Comparison of ENCODE assay signal across 10 cellular contexts in the genomic region with DNA sequence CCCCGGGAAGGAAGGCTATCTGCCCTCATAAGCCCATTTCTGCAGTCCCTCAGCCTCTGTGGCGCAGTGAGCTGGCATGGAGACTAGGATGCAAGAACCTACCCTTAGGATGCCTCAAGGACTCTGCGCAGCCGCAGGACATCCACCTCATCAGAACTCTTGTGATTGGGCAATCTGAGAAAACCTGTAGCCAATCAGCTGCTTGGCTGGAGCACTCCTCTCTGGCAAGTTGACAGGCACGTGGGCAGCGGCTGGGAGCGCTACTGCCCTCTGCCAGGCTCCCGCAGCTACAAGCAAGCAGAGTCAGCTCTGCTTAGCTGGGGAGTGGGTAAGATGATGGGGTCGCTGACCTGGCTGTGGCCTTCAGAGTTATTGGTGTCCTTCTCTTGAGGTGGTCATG. TPM values are rescaled to one million over a fixed set of nuclear protein-coding genes. Genes with fewer than 3 reads are reported as not detected.
A peak's percentile ranks its signal among the peaks of the same experiment; 100 is the strongest.
DNase-seq lines count a peak whose midpoint lies in the region; TF ChIP-seq lines count a peak whose summit lies in the region.
"Had no signal": no experiment of that assay in that cellular context is flagged by ENCODE, and none has a peak within 500 bp of the region (broad histone marks: within the 10 kb centered on the region; RNA-seq: fewer than 3 reads in every experiment).

No MANE protein-coding gene starts in this region.

- H3K27me3 Mint-ChIP-seq in activated T-cell treated with anti-CD3 and anti-CD28 coated beads, Interleukin-2, amount 50 U/mL, for 24 hours, result no peaks in the 10 kb centered on the region
- no peaks in the 10 kb centered on the region for H3K27me3 Mint-ChIP-seq in neural crest cell (ENCODE audit: low read depth)

- H3K9me3 Mint-ChIP-seq in activated T-cell treated with anti-CD3 and anti-CD28 coated beads, Interleukin-2, amount 50 U/mL, for 24 hours, result no peaks in the 10 kb centered on the region
- H3K9me3 Mint-ChIP-seq in neural crest cell, result peaks cover 2% of the 10 kb centered on the region
- H3K9me3 Mint-ChIP-seq: CD8-positive, alpha-beta T cell had no signal

- peak; percentile 19 for DNase-seq in activated T-cell treated with anti-CD3 and anti-CD28 coated beads for 24 hours (ENCODE audit: low read depth)
- DNase-seq in activated T-cell treated with anti-CD3 and anti-CD28 coated beads for 4 hours, result no peak
- peak; percentile 28 for DNase-seq in NCI-H345 treated with DMSO at 0.1 percent for 48 hours (lab: John Stamatoyannopoulos, UW; ENCODE audit: unreplicated experiment)
- peak; percentile 51 for DNase-seq in activated T-cell treated with anti-CD3 and anti-CD28 coated beads, Interleukin-2, amount 50 U/mL, for 24 hours
- DNase-seq in fibroblast of villous mesenchyme (ENCODE audit: low read depth), result peak; percentile 78
- DNase-seq in neural crest cell (ENCODE audit: low read depth, low spot score), result peak; percentile 29
- no peak for DNase-seq in NCI-H187 treated with DMSO at 0.1 percent for 48 hours (lab: John Stamatoyannopoulos, UW)
- no peak for DNase-seq in GM13977 (ENCODE audit: low spot score)

- H3K4me1 Mint-ChIP-seq in activated T-cell treated with anti-CD3 and anti-CD28 coated beads, Interleukin-2, amount 50 U/mL, for 24 hours (ENCODE audit: low read depth), result peaks cover 45% of the 10 kb centered on the region
- H3K4me1 Mint-ChIP-seq in neural crest cell, result peaks cover 23% of the 10 kb centered on the region

- TF ChIP-seq CTCF in fibroblast of villous mesenchyme (IDR thresholded peaks at IDR 0.05; ENCODE audit: insufficient read depth, low read depth, low read length) (peak; percentile 15), neural crest cell (conservative IDR thresholded peaks at IDR 0.05) (peak; percentile 19), GM13977 (IDR thresholded peaks at IDR 0.05; ENCODE audit: extremely low read depth, insufficient read depth, missing control alignments) (no peak)

- H3K4me3 Mint-ChIP-seq in activated T-cell treated with anti-CD3 and anti-CD28 coated beads, Interleukin-2, amount 50 U/mL, for 24 hours, result no peak overlapping the region
- peak overlapping the region; percentile 70 for H3K4me3 Mint-ChIP-seq in neural crest cell

- no peak overlapping the region for H3K27ac Mint-ChIP-seq in activated T-cell treated with anti-CD3 and anti-CD28 coated beads, Interleukin-2, amount 50 U/mL, for 24 hours
- no peak overlapping the region for H3K27ac Mint-ChIP-seq in neural crest cell (ENCODE audit: unreplicated experiment)
- H3K27ac Mint-ChIP-seq: CD8-positive, alpha-beta T cell had no signal

- H3K4me3 ChIP-seq in fibroblast of villous mesenchyme (ENCODE audit: low read depth, low read length), result no peak overlapping the region

- peaks cover 13% of the 10 kb centered on the region for H3K36me3 Mint-ChIP-seq in activated T-cell treated with anti-CD3 and anti-CD28 coated beads, Interleukin-2, amount 50 U/mL, for 24 hours (ENCODE audit: low read depth)
- H3K36me3 Mint-ChIP-seq in neural crest cell (ENCODE audit: low read depth), result no peaks in the 10 kb centered on the region

- in situ Hi-C loops in GM13977 (cut with MboI; ENCODE audit: low pct_unique_long_range_greater_than_20kb, low sequenced_read_pairs, unreplicated experiment), result no loop called here

RNA-seq across cellular contexts. Expression of a gene that starts 1.5 kb away (rescaled TPM):
- total RNA-seq in fibroblast of villous mesenchyme (22.9 and 27.4 TPM in 2 replicates), neural crest cell (46.0 and 49.4 TPM in 2 replicates)

RNA-seq across cellular contexts. Expression of a gene that starts 8.2 kb away (rescaled TPM):
- total RNA-seq in fibroblast of villous mesenchyme, result 61.3 and 148 TPM in 2 replicates
- 1.6 and 1.8 TPM in 2 replicates for total RNA-seq in neural crest cell
- total RNA-seq: activated CD8-positive, alpha-beta memory T cell treated with anti-CD3 and anti-CD28 coated beads for 36 hours; CD8-positive, alpha-beta T cell had no signal

RNA-seq across cellular contexts. Expression of a gene that starts 24.8 kb away (rescaled TPM):
- total RNA-seq in fibroblast of villous mesenchyme, result 3.9 and 4.7 TPM in 2 replicates
- 17.9 and 19.0 TPM in 2 replicates for total RNA-seq in neural crest cell

RNA-seq across cellular contexts. Expression of a gene that starts 28.6 kb away (rescaled TPM):
- total RNA-seq in fibroblast of villous mesenchyme (31.1 and 36.7 TPM in 2 replicates), neural crest cell (69.8 and 70.0 TPM in 2 replicates)

RNA-seq across cellular contexts. Expression of a gene that starts 47.0 kb away (rescaled TPM):
- total RNA-seq in fibroblast of villous mesenchyme (0.43 and 2.3 TPM in 2 replicates), neural crest cell (1.2 and 2.5 TPM in 2 replicates)

Comparison
In these comparisons a context has a peak if more than half of its experiments do, and no peak if none do; other contexts are left out.
1. DNase-seq: peak in activated T-cell treated with anti-CD3 and anti-CD28 coated beads for 24 hours (single experiment), NCI-H345 treated with DMSO at 0.1 percent for 48 hours (single experiment), activated T-cell treated with anti-CD3 and anti-CD28 coated beads, Interleukin-2, amount 50 U/mL, for 24 hours (single experiment), fibroblast of villous mesenchyme (single experiment) and neural crest cell (single experiment); none in activated T-cell treated with anti-CD3 and anti-CD28 coated beads for 4 hours (single experiment), NCI-H187 treated with DMSO at 0.1 percent for 48 hours (single experiment) and GM13977 (single experiment).
2. RNA of a gene that starts 8.2 kb away (total RNA-seq): 61.3 to 148 TPM in fibroblast of villous mesenchyme; 1.6 to 1.8 TPM in neural crest cell; every median in the first group is over 10 times any median in the second.